In genomic region chr17:42577140-42577531, GRCh38 we compare ENCODE assay signal across 1 cellular context.
TF ChIP-seq lines count a peak whose summit lies in the region.

No MANE protein-coding gene starts in this region.

TF ChIP-seq in H1, 55 proteins besides CTCF, POLR2A, EP300 and RAD21:
- TF ChIP-seq SAP30 (IDR thresholded peaks at IDR 0.05; ENCODE audit: insufficient read depth, insufficient replicate concordance, low read length) (peak; percentile 63), TEAD4 (IDR thresholded peaks at IDR 0.05; ENCODE audit: low read depth, low read length) (no peak)
